ENCODE assay signal across 1 cellular context in the genomic region with DNA sequence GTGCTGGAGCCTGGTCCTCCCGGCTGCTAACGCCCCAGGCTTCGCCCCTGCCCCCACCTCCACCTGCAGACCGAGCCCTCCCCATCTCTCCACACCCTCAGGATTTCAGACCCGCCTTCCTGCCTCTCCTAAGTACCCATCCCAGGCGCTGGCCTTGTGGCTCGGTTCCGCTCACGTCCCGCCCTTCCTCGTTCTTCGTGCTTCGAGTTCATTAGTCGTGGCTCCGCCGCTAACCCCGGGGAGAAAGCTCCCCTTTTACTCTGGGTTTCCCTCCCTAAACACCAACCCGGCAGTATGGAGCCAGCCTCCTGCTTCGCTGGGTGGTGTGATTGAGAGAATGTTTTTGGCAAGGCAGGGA.
A peak's percentile ranks its signal among the peaks of the same experiment; 100 is the strongest.
TF ChIP-seq lines count a peak whose summit lies in the region.

No MANE protein-coding gene starts in this region.

TF ChIP-seq in H1, 55 proteins besides CTCF, POLR2A, EP300 and RAD21:
- TF ChIP-seq, protein P1, sequence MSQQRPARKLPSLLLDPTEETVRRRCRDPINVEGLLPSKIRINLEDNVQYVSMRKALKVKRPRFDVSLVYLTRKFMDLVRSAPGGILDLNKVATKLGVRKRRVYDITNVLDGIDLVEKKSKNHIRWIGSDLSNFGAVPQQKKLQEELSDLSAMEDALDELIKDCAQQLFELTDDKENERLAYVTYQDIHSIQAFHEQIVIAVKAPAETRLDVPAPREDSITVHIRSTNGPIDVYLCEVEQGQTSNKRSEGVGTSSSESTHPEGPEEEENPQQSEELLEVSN (IDR thresholded peaks at IDR 0.05): peak; percentile 76
- TF ChIP-seq SUZ12 (IDR thresholded peaks at IDR 0.05; ENCODE audit: low read length) (peak; percentile 24; the same call in 1 of the 2 replicates), RFX5 (IDR thresholded peaks at IDR 0.05; ENCODE audit: borderline replicate concordance, low read depth, low read length) (no peak)
